2 cellular contexts compared by ENCODE assay signal in genomic region chr2:70937866-70938579, GRCh38.
TF ChIP-seq lines count a peak whose summit lies in the region.

No MANE protein-coding gene starts in this region.

TF ChIP-seq in H1, 55 proteins besides CTCF, POLR2A, EP300 and RAD21:
- no peak for TF ChIP-seq SP2 (IDR thresholded peaks at IDR 0.05; ENCODE audit: low read length)
- TF ChIP-seq HDAC2 (IDR thresholded peaks at IDR 0.05; ENCODE audit: borderline replicate concordance in 1 of 2, low read depth in 2 of 2, low read length in 2 of 2), result 0 out of 4 replicates have a peak, but pooled peaks of 1 of the 2 experiments have one; percentile 1
- no peak for TF ChIP-seq E2F6 (IDR thresholded peaks at IDR 0.05)

TF ChIP-seq in SK-N-SH, 30 proteins besides CTCF, POLR2A, EP300 and RAD21:
- TF ChIP-seq ZBTB33 (IDR thresholded peaks at IDR 0.05; ENCODE audit: borderline replicate concordance, low read depth) (no peak), MEF2A (IDR thresholded peaks at IDR 0.05; ENCODE audit: borderline replicate concordance, low read depth) (no peak), FOSL2 (IDR thresholded peaks at IDR 0.05; ENCODE audit: borderline replicate concordance, low read depth) (no peak), PBX3 (IDR thresholded peaks at IDR 0.05) (no peak), NRF1 (IDR thresholded peaks at IDR 0.05; ENCODE audit: low read depth, low read length) (no peak), GABPA (IDR thresholded peaks at IDR 0.05; ENCODE audit: low read depth) (no peak), REST (IDR thresholded peaks at IDR 0.05; ENCODE audit: low read depth, low read length) (no peak), USF1 (IDR thresholded peaks at IDR 0.05; ENCODE audit: borderline replicate concordance, low read depth) (no peak), YY1 (IDR thresholded peaks at IDR 0.05; ENCODE audit: low read depth) (no peak), TAF1 (IDR thresholded peaks at IDR 0.05; ENCODE audit: borderline replicate concordance, low read depth, low read length) (no peak), FOXM1 (IDR thresholded peaks at IDR 0.05; ENCODE audit: low read depth) (no peak)
